8 cellular contexts compared by ENCODE assay signal in the genomic region with DNA sequence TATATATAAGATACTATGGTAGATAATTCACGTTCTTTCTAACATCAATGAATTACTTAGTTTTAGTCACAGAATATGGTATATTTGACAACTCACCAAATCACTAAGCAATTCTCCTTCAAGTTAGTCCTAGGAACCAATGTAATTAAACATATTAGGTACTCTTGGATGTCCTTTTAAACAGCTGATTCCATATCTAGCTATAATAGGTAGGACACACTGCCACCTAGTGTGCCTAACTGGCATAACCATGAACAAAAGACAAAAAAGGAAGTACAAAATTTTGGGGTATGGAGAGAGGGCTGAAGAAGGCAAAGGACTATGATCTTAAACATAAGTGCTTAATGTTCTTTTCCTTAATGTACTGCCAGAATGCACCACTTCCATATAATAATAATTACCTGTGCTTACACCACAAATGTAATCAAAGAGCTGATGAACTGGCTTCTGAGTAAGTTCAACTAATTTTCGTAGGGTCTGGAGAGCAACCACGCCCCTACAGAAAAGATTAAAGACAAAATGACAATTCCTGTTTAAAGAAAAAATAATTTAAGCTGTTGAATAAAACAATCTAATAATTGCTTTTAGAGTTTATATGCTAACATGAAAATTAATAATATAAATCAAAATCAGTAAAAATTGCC. TPM values are rescaled to one million over a fixed set of nuclear protein-coding genes. Genes with fewer than 3 reads are reported as not detected.
A peak's percentile ranks its signal among the peaks of the same experiment; 100 is the strongest.
DNase-seq lines count a peak whose midpoint lies in the region; ATAC-seq and TF ChIP-seq lines count a peak whose summit lies in the region.

No MANE protein-coding gene starts in this region.

- H3K27ac ChIP-seq in KMS-11 (no peak overlapping the region), Panc1 (ENCODE audit: low read length) (no peak overlapping the region), spleen (no peak overlapping the region)

- POLR2A ChIA-PET in Panc1 (lab: Charles Lee): no interaction called here

- no peaks in the 10 kb centered on the region for H3K36me3 ChIP-seq in KMS-11 (ENCODE audit: insufficient read depth)
- H3K36me3 ChIP-seq in Panc1 (ENCODE audit: control insufficient read depth, insufficient read depth, low read length): no peaks in the 10 kb centered on the region; the same call in 1 of the 2 replicates
- H3K36me3 ChIP-seq in spleen: peaks cover 0 to 91% (median 38%) of the 10 kb centered on the region in 6 donors

- H3K4me1 ChIP-seq in KMS-11 (ENCODE audit: low read depth, poor library complexity, severe bottlenecking) (peaks cover 41% of the 10 kb centered on the region), Panc1 (ENCODE audit: control insufficient read depth, insufficient read depth, low read length) (no peaks in the 10 kb centered on the region), spleen (peaks cover 0 to 22% (median 6%) of the 10 kb centered on the region in 6 donors)

- H3K9me3 ChIP-seq in Panc1 (ENCODE audit: control insufficient read depth, insufficient read depth, low read depth, low read length) (no peaks in the 10 kb centered on the region), spleen (no peaks in the 10 kb centered on the region)

- H3K4me1 Mint-ChIP-seq in activated naive CD8-positive, alpha-beta T cell treated with anti-CD3 and anti-CD28 coated beads, Interleukin-2, amount 50 U/mL, for 24 hours: no peaks in the 10 kb centered on the region

- ATAC-seq in GM21447 (IDR thresholded peaks at IDR 0.05; ENCODE audit: unreplicated experiment) (peak; percentile 86), Panc1 (peak; percentile 62), GM18520 (IDR thresholded peaks at IDR 0.05; ENCODE audit: unreplicated experiment) (no peak)
- no peak for ATAC-seq in activated naive CD8-positive, alpha-beta T cell treated with anti-CD3 and anti-CD28 coated beads, Interleukin-2, amount 50 U/mL, for 24 hours

- no peak overlapping the region for H3K4me2 ChIP-seq in KMS-11

- H3K4me3 Mint-ChIP-seq in activated naive CD8-positive, alpha-beta T cell treated with anti-CD3 and anti-CD28 coated beads, Interleukin-2, amount 50 U/mL, for 24 hours: no peak overlapping the region

- H3K27me3 ChIP-seq in KMS-11 (ENCODE audit: insufficient read depth, low read depth) (no peaks in the 10 kb centered on the region), Panc1 (ENCODE audit: control insufficient read depth, insufficient read depth, low read length) (no peaks in the 10 kb centered on the region), spleen (replicated peaks in 1 of 7) (no peaks in the 10 kb centered on the region)

- no peaks in the 10 kb centered on the region for H3K9me3 Mint-ChIP-seq in activated naive CD8-positive, alpha-beta T cell treated with anti-CD3 and anti-CD28 coated beads, Interleukin-2, amount 50 U/mL, for 24 hours

- H3K79me2 ChIP-seq in KMS-11 (ENCODE audit: insufficient read depth, low read depth): no peaks in the 10 kb centered on the region

- no peak overlapping the region for H2AFZ ChIP-seq in KMS-11 (ENCODE audit: low read depth)

- in situ Hi-C loops in Panc1 (cut with HindIII; ENCODE audit: low pct_unique_long_range_greater_than_20kb, low sequenced_read_pairs): no loop called here

- DNase-seq in DMS153 (lab: John Stamatoyannopoulos, UW) (peak; percentile 16), Panc1 (ENCODE audit: low read depth, low spot score) (peak; percentile 47), hepatic stellate cell (ENCODE audit: low spot score) (peak; percentile 32), spleen (no peak)
- peak; percentile 51 for DNase-seq in activated naive CD8-positive, alpha-beta T cell treated with anti-CD3 and anti-CD28 coated beads, Interleukin-2, amount 50 U/mL, for 24 hours

- no peaks in the 10 kb centered on the region for H4K20me1 ChIP-seq in KMS-11 (ENCODE audit: insufficient read depth)

- peaks cover 13% of the 10 kb centered on the region for H3K36me3 Mint-ChIP-seq in activated naive CD8-positive, alpha-beta T cell treated with anti-CD3 and anti-CD28 coated beads, Interleukin-2, amount 50 U/mL, for 24 hours (ENCODE audit: low read depth)

- TF ChIP-seq CTCF in KMS-11 (conservative IDR thresholded peaks at IDR 0.05; ENCODE audit: low read depth, low read length) (peak; percentile 94), Panc1 (IDR thresholded peaks at IDR 0.05) (peak; percentile 81; the same call in 1 of the 2 replicates), spleen (IDR thresholded peaks at IDR 0.05 in 8 of 11, conservative IDR thresholded peaks at IDR 0.05 in 3 of 11) (peak; percentile 65 to 88 (median 82))

- CTCF ChIA-PET in Panc1 (lab: Charles Lee): interaction anchor here (0.6 to 1.2 kb wide), 4 partner anchors 44 to 619 kb away, joined by 3 to 17 read pairs (median 4); no protein-coding TSS in a partner anchor

- intact Hi-C loops in Panc1 (cut with micrococcal nuclease; ENCODE audit: unreplicated experiment) (loop anchor here (5.0 kb wide), 1 partner anchor 315 kb away; no protein-coding TSS in a partner anchor), spleen (cut with DNase I; ENCODE audit: low total_unique reads) (no loop called here)

- no peak overlapping the region for H3K27ac Mint-ChIP-seq in activated naive CD8-positive, alpha-beta T cell treated with anti-CD3 and anti-CD28 coated beads, Interleukin-2, amount 50 U/mL, for 24 hours

- BruUV-seq in Panc1 (replicated peaks; lab: Mats Ljungman, UMichigan): no TSS peak

- 91 to 97% (median 92%) methylated on average over 3 of the region's 3 CpGs for WGBS in spleen, 5 donors

- H3K4me3 ChIP-seq in KMS-11 (IDR thresholded peaks at IDR 0.05; ENCODE audit: insufficient read depth, low read depth, low read length) (no peak overlapping the region), Panc1 (ENCODE audit: low read depth in 2 of 2, low read length in 2 of 2) (no peak overlapping the region), spleen (no peak overlapping the region)

- H3K27me3 Mint-ChIP-seq in activated naive CD8-positive, alpha-beta T cell treated with anti-CD3 and anti-CD28 coated beads, Interleukin-2, amount 50 U/mL, for 24 hours: no peaks in the 10 kb centered on the region

- no peak overlapping the region for H3K9ac ChIP-seq in KMS-11

- TF ChIP-seq POLR2A in spleen (IDR thresholded peaks at IDR 0.05): no peak

RNA-seq across cellular contexts. Expression of a gene that starts 28.7 kb away (rescaled TPM):
- 18.1 TPM for total RNA-seq in Panc1 (2021; ENCODE audit: unreplicated experiment)
- polyA plus RNA-seq in Panc1 (2012; ENCODE audit: insufficient read length): 20.0 TPM
- total RNA-seq in spleen: 10 to 100 TPM; 25.1 to 35.7 (median 31.6) TPM
- 10 to 100 TPM; 11.9 to 14.5 (median 13.2) TPM for polyA plus RNA-seq in spleen

RNA-seq across cellular contexts. Expression of a gene that starts 41.0 kb away (rescaled TPM):
- total RNA-seq in Panc1 (2021; ENCODE audit: unreplicated experiment) (0.21 TPM), spleen (10 to 100 TPM in 6 of 7 donors, 1 to 10 TPM in 1; 4.1 to 88.5 (median 30.2) TPM)
- not detected for polyA plus RNA-seq in Panc1 (2012; ENCODE audit: insufficient read length)
- 1 to 10 TPM; 5.4 to 8.7 (median 8.6) TPM for polyA plus RNA-seq in spleen

Comparison
In these comparisons a context has a peak if more than half of its experiments do, and no peak if none do; other contexts are left out.
1. ATAC-seq: peak in GM21447 (single experiment) and Panc1 (single experiment); none in activated naive CD8-positive, alpha-beta T cell treated with anti-CD3 and anti-CD28 coated beads, Interleukin-2, amount 50 U/mL, for 24 hours (single experiment) and GM18520 (single experiment).
2. Peak in every context shown above with its lines, with median percentiles within 50 percentile points of each other: CTCF ChIP-seq.